In genomic region chr21:31660134-31660565, GRCh38 we compare ENCODE assay signal across 8 cellular contexts. TPM values are rescaled to one million over a fixed set of nuclear protein-coding genes. Genes with fewer than 3 reads are reported as not detected.
DNase-seq lines count a peak whose midpoint lies in the region; ATAC-seq and TF ChIP-seq lines count a peak whose summit lies in the region.

No MANE protein-coding gene starts in this region.

- H3K79me1 ChIP-seq in trophoblast cell (ENCODE audit: low read length) = peaks cover 5% of the 10 kb centered on the region

- peak overlapping the region; percentile 43 for H2BK120ac ChIP-seq in trophoblast cell (ENCODE audit: insufficient read depth, low read length, poor library complexity)

- H3K9me3 Mint-ChIP-seq in IgD-negative memory B cell = no peaks in the 10 kb centered on the region
- H3K9me3 Mint-ChIP-seq in activated T-helper 1 cell treated with anti-CD3 and anti-CD28 coated beads, Interleukin-12 subunit alpha, Interleukin-12 subunit beta, Interleukin-2, Interleukin-4 antibody, amounts not matched to agents 30 ng/mL and 10 ng/mL and 1 ng/mL, durations not matched to agents 14 hours and 24 hours and 36 hours = no peaks in the 10 kb centered on the region

- intact Hi-C loops in activated T-helper 1 cell treated with anti-CD3 and anti-CD28 coated beads, Interleukin-12 subunit alpha, Interleukin-12 subunit beta, Interleukin-2, Interleukin-4 antibody, amounts not matched to agents 30 ng/mL and 10 ng/mL and 1 ng/mL, durations not matched to agents 14 hours and 24 hours and 36 hours (cut with micrococcal nuclease) = no loop called here
- intact Hi-C loops in heart left ventricle (cut with DNase I) = loop anchor here in 1 of 10 donors (10.0 kb wide), 1 partner anchor 605 kb away; no protein-coding TSS in a partner anchor

- 0 to 1% (median 0%) methylated on average over 23 to 26 of the region's 26 CpGs for WGBS in heart left ventricle, 4 donors
- no CpG with 5 or more reads among the region's 26 CpGs for WGBS in trophoblast cell (ENCODE audit: extremely low coverage, insufficient coverage, insufficient read length)

- H3K4me1 ChIP-seq in heart left ventricle (peaks cover 0 to 49% (median 29%) of the 10 kb centered on the region in 12 donors), trophoblast cell (ENCODE audit: control insufficient read depth in 1 of 2, insufficient read depth in 2 of 2, low read length in 2 of 2) (peaks cover 0 to 2% of the 10 kb centered on the region in 2 experiments)

- H3K18ac ChIP-seq in trophoblast cell (ENCODE audit: low read length) = peak overlapping the region; percentile 84

- no peaks in the 10 kb centered on the region for H3K9me3 ChIP-seq in heart left ventricle
- no peaks in the 10 kb centered on the region for H3K9me3 ChIP-seq in trophoblast cell (ENCODE audit: insufficient read depth, low read depth, low read length)

- no peaks in the 10 kb centered on the region for H3K27me3 Mint-ChIP-seq in IgD-negative memory B cell
- no peaks in the 10 kb centered on the region for H3K27me3 Mint-ChIP-seq in activated T-helper 1 cell treated with anti-CD3 and anti-CD28 coated beads, Interleukin-12 subunit alpha, Interleukin-12 subunit beta, Interleukin-2, Interleukin-4 antibody, amounts not matched to agents 30 ng/mL and 10 ng/mL and 1 ng/mL, durations not matched to agents 14 hours and 24 hours and 36 hours (ENCODE audit: insufficient read depth)

- peak overlapping the region; percentile 78 for H3K4me2 ChIP-seq in trophoblast cell (ENCODE audit: low read length)

- peak overlapping the region; percentile 60 for H3K4ac ChIP-seq in trophoblast cell (ENCODE audit: low read depth, low read length)

- H4K12ac ChIP-seq in trophoblast cell (ENCODE audit: low read depth, low read length) = peak overlapping the region; percentile 47

- TF ChIP-seq CTCF in heart left ventricle (IDR thresholded peaks at IDR 0.05) = peak in 1 of 12 donors; percentile 16

- no peak overlapping the region for H2AK5ac ChIP-seq in trophoblast cell (ENCODE audit: low read length)

- H3K14ac ChIP-seq in trophoblast cell (ENCODE audit: low read length) = peak overlapping the region; percentile 35

- H3K4me3 Mint-ChIP-seq in IgD-negative memory B cell = peak overlapping the region; percentile 92 to 98 (median 95)
- H3K4me3 Mint-ChIP-seq in activated T-helper 1 cell treated with anti-CD3 and anti-CD28 coated beads, Interleukin-12 subunit alpha, Interleukin-12 subunit beta, Interleukin-2, Interleukin-4 antibody, amounts not matched to agents 30 ng/mL and 10 ng/mL and 1 ng/mL, durations not matched to agents 14 hours and 24 hours and 36 hours = peak overlapping the region; percentile 95

- H3K36me3 Mint-ChIP-seq in IgD-negative memory B cell = peaks cover 7% of the 10 kb centered on the region
- H3K36me3 Mint-ChIP-seq in activated T-helper 1 cell treated with anti-CD3 and anti-CD28 coated beads, Interleukin-12 subunit alpha, Interleukin-12 subunit beta, Interleukin-2, Interleukin-4 antibody, amounts not matched to agents 30 ng/mL and 10 ng/mL and 1 ng/mL, durations not matched to agents 14 hours and 24 hours and 36 hours (ENCODE audit: low read depth) = peaks cover 33% of the 10 kb centered on the region

- no peak overlapping the region for H3K23ac ChIP-seq in trophoblast cell (ENCODE audit: low read length)

- DNase-seq in DMS79 treated with DMSO at 0.1 percent for 48 hours (lab: John Stamatoyannopoulos, UW) (peak; percentile 32), DMS79 (lab: John Stamatoyannopoulos, UW) (no peak), heart left ventricle (peak in 2 of 5 donors; percentile 57 to 58), trophoblast cell (no peak), activated gamma-delta T cell treated with Interleukin-2 at 50 U/mL for 16 hours (no peak)
- no peak for DNase-seq in activated T-helper 1 cell treated with anti-CD3 and anti-CD28 coated beads, Interleukin-12 subunit alpha, Interleukin-12 subunit beta, Interleukin-2, Interleukin-4 antibody, amounts not matched to agents 30 ng/mL and 10 ng/mL and 1 ng/mL, durations not matched to agents 14 hours and 24 hours and 36 hours (ENCODE audit: low spot score)

- H3K27ac Mint-ChIP-seq in IgD-negative memory B cell = peak overlapping the region; percentile 72 to 95 (median 94)
- peak overlapping the region; percentile 92 for H3K27ac Mint-ChIP-seq in activated T-helper 1 cell treated with anti-CD3 and anti-CD28 coated beads, Interleukin-12 subunit alpha, Interleukin-12 subunit beta, Interleukin-2, Interleukin-4 antibody, amounts not matched to agents 30 ng/mL and 10 ng/mL and 1 ng/mL, durations not matched to agents 14 hours and 24 hours and 36 hours

- ATAC-seq in GM21723 (IDR thresholded peaks at IDR 0.05; ENCODE audit: unreplicated experiment) = peak; percentile 41
- peak in 2 of 4 donors; percentile 25 to 31 for ATAC-seq in heart left ventricle

- H3K36me3 ChIP-seq in heart left ventricle = peaks cover 0 to 30% (median 23%) of the 10 kb centered on the region in 9 donors
- peaks cover 3 to 4% of the 10 kb centered on the region in 2 experiments for H3K36me3 ChIP-seq in trophoblast cell (ENCODE audit: control insufficient read depth in 1 of 2, insufficient read depth in 2 of 2, low read length in 2 of 2)

- H3K27me3 ChIP-seq in heart left ventricle = no peaks in the 10 kb centered on the region
- no peaks in the 10 kb centered on the region for H3K27me3 ChIP-seq in trophoblast cell (ENCODE audit: insufficient read depth, low read length)

- no peak for TF ChIP-seq POLR2A in heart left ventricle (IDR thresholded peaks at IDR 0.05)

- no peak overlapping the region for H4K8ac ChIP-seq in trophoblast cell (ENCODE audit: low read depth, low read length)

- H2BK5ac ChIP-seq in trophoblast cell (ENCODE audit: low read depth, low read length, poor library complexity) = no peak overlapping the region

- H4K91ac ChIP-seq in trophoblast cell (ENCODE audit: low read depth, low read length) = peak overlapping the region; percentile 62

- H2AFZ ChIP-seq in trophoblast cell (ENCODE audit: insufficient read depth, low read length, poor library complexity) = peak overlapping the region; percentile 67

- H3K4me1 Mint-ChIP-seq in IgD-negative memory B cell = peaks cover 31 to 45% (median 37%) of the 10 kb centered on the region in 3 donors
- H3K4me1 Mint-ChIP-seq in activated T-helper 1 cell treated with anti-CD3 and anti-CD28 coated beads, Interleukin-12 subunit alpha, Interleukin-12 subunit beta, Interleukin-2, Interleukin-4 antibody, amounts not matched to agents 30 ng/mL and 10 ng/mL and 1 ng/mL, durations not matched to agents 14 hours and 24 hours and 36 hours (ENCODE audit: low read depth) = peaks cover 75% of the 10 kb centered on the region

- H3K9ac ChIP-seq in trophoblast cell (ENCODE audit: low read length) = peak overlapping the region; percentile 28

- H2BK12ac ChIP-seq in trophoblast cell (ENCODE audit: low read length) = no peak overlapping the region

- peaks cover 6% of the 10 kb centered on the region for H3K79me2 ChIP-seq in trophoblast cell (ENCODE audit: control insufficient read depth, insufficient read depth, low read length, poor library complexity)

- peak overlapping the region; percentile 71 to 92 (median 86) for H3K4me3 ChIP-seq in heart left ventricle
- peak overlapping the region; percentile 91 for H3K4me3 ChIP-seq in trophoblast cell (ENCODE audit: low read depth, low read length)

- peak overlapping the region; percentile 81 to 98 (median 93) for H3K27ac ChIP-seq in heart left ventricle
- H3K27ac ChIP-seq in trophoblast cell (ENCODE audit: low read depth, low read length) = no peak overlapping the region

RNA-seq across cellular contexts. Expression of gene SOD1, which starts 0.7 kb away (rescaled TPM):
- polyA plus RNA-seq in IgD-negative memory B cell = 438 TPM
- 346 and 354 TPM in 2 replicates for total RNA-seq in activated T-helper 1 cell treated with anti-CD3 and anti-CD28 coated beads, Interleukin-12 subunit alpha, Interleukin-12 subunit beta, Interleukin-2, Interleukin-4 antibody, amounts not matched to agents 30 ng/mL and 10 ng/mL and 1 ng/mL, durations not matched to agents 14 hours and 24 hours and 36 hours
- total RNA-seq in heart left ventricle = 100 to 1,000 TPM; 348 to 487 (median 422) TPM
- polyA plus RNA-seq in heart left ventricle = 100 to 1,000 TPM; 406 to 644 TPM
- 163 and 166 TPM in 2 replicates for polyA plus RNA-seq in trophoblast cell (2013)
